ENCODE assay signal across 8 cellular contexts in the genomic region with DNA sequence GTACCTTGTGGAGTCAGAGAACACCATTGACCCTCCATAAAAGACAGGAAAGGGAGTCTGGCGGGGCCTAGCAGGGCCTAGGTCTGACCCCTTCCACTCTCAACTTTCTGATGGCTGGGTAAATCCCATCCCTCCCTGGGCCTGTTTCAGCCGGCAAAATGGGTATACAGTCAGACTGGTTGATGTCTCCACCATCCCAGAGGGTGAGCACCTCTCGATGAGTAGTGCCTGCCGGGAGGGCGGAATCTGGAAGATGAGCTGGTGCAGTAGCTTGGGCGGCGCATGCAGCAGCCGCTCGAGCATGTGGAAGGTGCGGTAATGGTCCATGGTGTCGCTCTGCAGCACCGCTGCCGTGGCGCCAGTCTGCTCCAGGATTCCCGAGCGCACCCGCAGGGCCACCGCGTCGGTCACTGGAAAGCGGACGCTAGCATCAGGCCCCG.
DNase-seq lines count a peak whose midpoint lies in the region; ATAC-seq, FAIRE-seq and TF ChIP-seq lines count a peak whose summit lies in the region.

No MANE protein-coding gene starts in this region.

- H3K4me1 ChIP-seq in ES-I3 (ENCODE audit: insufficient read depth, low read length) (peaks cover 12% of the 10 kb centered on the region), muscle layer of duodenum (ENCODE audit: control insufficient read depth in 1 of 2, insufficient read depth in 2 of 2, low read length in 2 of 2) (peaks cover 17 to 47% of the 10 kb centered on the region in 2 donors)

- H3K9me3 Mint-ChIP-seq in central memory CD8-positive, alpha-beta T cell: no peaks in the 10 kb centered on the region

- peak overlapping the region; percentile 94 for H3K27ac Mint-ChIP-seq in central memory CD8-positive, alpha-beta T cell (ENCODE audit: low read depth)

- H3K27me3 ChIP-seq in muscle layer of duodenum (ENCODE audit: low read depth, low read length): no peaks in the 10 kb centered on the region

- H3K36me3 Mint-ChIP-seq in central memory CD8-positive, alpha-beta T cell (ENCODE audit: insufficient read depth): peaks cover 24% of the 10 kb centered on the region

- no peaks in the 10 kb centered on the region for H3K9me3 ChIP-seq in ES-I3 (ENCODE audit: control insufficient read depth, insufficient read depth, low read length)
- no peaks in the 10 kb centered on the region for H3K9me3 ChIP-seq in muscle layer of duodenum (ENCODE audit: control insufficient read depth in 1 of 2, low read length in 2 of 2)

- peak overlapping the region; percentile 97 for H3K27ac ChIP-seq in muscle layer of duodenum (ENCODE audit: low read length)

- TF ChIP-seq POLR2A in NB4 (IDR thresholded peaks at IDR 0.05; ENCODE audit: extremely low read depth, insufficient read length): no peak

- DNase-seq in NB4 (ENCODE audit: low read depth): no peak
- no peak for DNase-seq in central memory CD8-positive, alpha-beta T cell (ENCODE audit: low spot score in 2 of 2)
- no peak for DNase-seq in cortex of kidney (lab: John Stamatoyannopoulos, UW)
- DNase-seq in D721Med (ENCODE audit: insufficient read length, low spot score): no peak
- DNase-seq in activated gamma-delta T cell (lab: John Stamatoyannopoulos, UW): no peak

- no peak for FAIRE-seq in D721Med (lab: Jason Lieb, UNC)

- H3K4me3 Mint-ChIP-seq in central memory CD8-positive, alpha-beta T cell: peak overlapping the region; percentile 84

- H3K4me1 Mint-ChIP-seq in central memory CD8-positive, alpha-beta T cell: peaks cover 62% of the 10 kb centered on the region

- H3K4me3 ChIP-seq in NB4 (ENCODE audit: low read depth, low read length) (peak overlapping the region; percentile 76), muscle layer of duodenum (ENCODE audit: low read depth in 1 of 2, low read length in 2 of 2) (peak overlapping the region; percentile 63 to 67)

- peak overlapping the region; percentile 92 for H3K9ac ChIP-seq in ES-I3 (ENCODE audit: low read depth, low read length)

- H3K27me3 Mint-ChIP-seq in central memory CD8-positive, alpha-beta T cell: no peaks in the 10 kb centered on the region

- TF ChIP-seq CTCF in NB4 (IDR thresholded peaks at IDR 0.05; ENCODE audit: low read depth, low read length) (no peak), D721Med (IDR thresholded peaks at IDR 0.05; ENCODE audit: insufficient read depth, missing control alignments) (no peak)

- no peak for ATAC-seq in central memory CD8-positive, alpha-beta T cell (replicated peaks; ENCODE audit: extremely low read depth, poor library complexity, severe bottlenecking)
- no peak for ATAC-seq in GM18520 (IDR thresholded peaks at IDR 0.05; ENCODE audit: unreplicated experiment)

- H3K36me3 ChIP-seq in ES-I3 (ENCODE audit: insufficient read depth, low read length) (peaks cover 26% of the 10 kb centered on the region), muscle layer of duodenum (ENCODE audit: control insufficient read depth in 1 of 2, insufficient read depth in 2 of 2, low read length in 2 of 2) (peaks cover 18 to 23% of the 10 kb centered on the region in 2 donors)
